In the genomic region with DNA sequence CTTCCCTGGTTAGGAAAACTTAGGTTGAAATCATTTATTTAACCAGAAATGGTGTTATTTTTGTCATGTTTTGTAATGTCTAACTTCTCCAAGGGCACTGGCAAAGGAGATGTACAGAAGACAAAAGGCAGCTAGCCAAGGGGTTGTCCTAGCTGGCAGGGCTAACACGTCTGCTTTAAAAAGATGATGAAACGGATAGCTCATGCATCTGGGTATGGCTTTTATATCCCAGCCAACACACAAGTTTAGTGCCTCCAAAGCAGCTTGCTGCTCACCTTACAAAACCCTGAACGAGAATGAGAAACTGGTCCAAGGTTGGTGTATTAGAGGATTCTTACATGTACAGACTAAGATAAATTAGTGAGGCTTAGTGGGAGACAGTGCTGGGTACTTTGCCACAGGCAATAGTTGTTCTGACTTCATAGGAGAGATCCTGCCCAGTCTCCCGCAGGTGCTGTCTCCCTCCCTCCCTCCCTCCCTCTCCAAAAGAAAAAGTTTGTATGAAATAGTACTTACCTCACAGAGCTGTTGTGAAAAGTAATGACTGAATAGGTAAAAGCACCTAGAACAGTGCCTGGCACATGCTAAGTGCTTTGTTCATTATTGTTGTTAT, we compare ENCODE assay signal across 21 cellular contexts. TPM values are rescaled to one million over a fixed set of nuclear protein-coding genes. Genes with fewer than 3 reads are reported as not detected.
DNase-seq lines count a peak whose midpoint lies in the region; ATAC-seq and TF ChIP-seq lines count a peak whose summit lies in the region.
"Had no signal": no experiment of that assay in that cellular context is flagged by ENCODE, and none has a peak within 500 bp of the region (broad histone marks: within the 10 kb centered on the region; RNA-seq: fewer than 3 reads in every experiment).

No MANE protein-coding gene starts in this region.

- H3K4me2 ChIP-seq in MM.1S (ENCODE audit: low read depth, low read length), result no peak overlapping the region

- no TSS peak for BruUV-seq in Calu3 (replicated peaks; lab: Mats Ljungman, UMichigan)

- no peaks in the 10 kb centered on the region for H3K79me2 ChIP-seq in MM.1S (ENCODE audit: low read length)

- H3K27me3 Mint-ChIP-seq in Calu3 (ENCODE audit: unreplicated experiment), result no peaks in the 10 kb centered on the region
- H3K27me3 Mint-ChIP-seq in activated CD4-positive, alpha-beta T cell treated with anti-CD3 and anti-CD28 coated beads, Interleukin-2, amount 10 ng/mL, durations not matched to agents 24 days and 14 days, result no peaks in the 10 kb centered on the region
- no peaks in the 10 kb centered on the region for H3K27me3 Mint-ChIP-seq in activated CD8-positive, alpha-beta T cell treated with anti-CD3 and anti-CD28 coated beads for 36 hours

- H3K4me1 Mint-ChIP-seq in Calu3 (ENCODE audit: low read depth, unreplicated experiment), result no peaks in the 10 kb centered on the region
- no peaks in the 10 kb centered on the region for H3K4me1 Mint-ChIP-seq in activated CD4-positive, alpha-beta T cell treated with anti-CD3 and anti-CD28 coated beads, Interleukin-2, amount 10 ng/mL, durations not matched to agents 24 days and 14 days
- no peaks in the 10 kb centered on the region for H3K4me1 Mint-ChIP-seq in activated CD8-positive, alpha-beta T cell treated with anti-CD3 and anti-CD28 coated beads for 36 hours (ENCODE audit: low read depth)

- no peak overlapping the region for H2AFZ ChIP-seq in MM.1S (ENCODE audit: low read length)

- no peaks in the 10 kb centered on the region for H3F3A ChIP-seq in MM.1S (ENCODE audit: insufficient read depth, low read length)

- H3K9me2 ChIP-seq in MM.1S (replicated peaks; ENCODE audit: insufficient read depth, low read length), result no peaks in the 10 kb centered on the region

- H3K4me3 ChIP-seq in MM.1S (ENCODE audit: low read length) (no peak overlapping the region), RWPE2 (ENCODE audit: severe bottlenecking) (no peak overlapping the region)
- H3K4me3 ChIP-seq: HAP-1, thoracic aorta had no signal

- H3K27me3 ChIP-seq in MM.1S (replicated peaks; ENCODE audit: insufficient read depth, low read length), result no peaks in the 10 kb centered on the region
- H3K27me3 ChIP-seq in RWPE2 (ENCODE audit: insufficient read depth, poor library complexity, severe bottlenecking), result no peaks in the 10 kb centered on the region

- ATAC-seq in RWPE2 (ENCODE audit: low read depth) (peak; percentile 41; the same call in 1 of the 3 replicates), left ventricle myocardium superior (peak; percentile 66)
- no peak for ATAC-seq in activated CD8-positive, alpha-beta T cell treated with anti-CD3 and anti-CD28 coated beads for 36 hours
- ATAC-seq: activated CD8-positive, alpha-beta T cell treated with anti-CD3 and anti-CD28 coated beads, Interleukin-2, amount 10 ng/mL, durations not matched to agents 7 days and 5 days; activated naive CD4-positive, alpha-beta T cell treated with anti-CD3 and anti-CD28 coated beads, Interleukin-2, amount 50 U/mL, for 72 hours had no signal

- H3K27ac Mint-ChIP-seq in Calu3 (ENCODE audit: unreplicated experiment), result no peak overlapping the region
- no peak overlapping the region for H3K27ac Mint-ChIP-seq in activated CD4-positive, alpha-beta T cell treated with anti-CD3 and anti-CD28 coated beads, Interleukin-2, amount 10 ng/mL, durations not matched to agents 24 days and 14 days
- H3K27ac Mint-ChIP-seq in activated CD8-positive, alpha-beta T cell treated with anti-CD3 and anti-CD28 coated beads for 36 hours, result no peak overlapping the region
- H3K27ac Mint-ChIP-seq: activated CD8-positive, alpha-beta T cell treated with anti-CD3 and anti-CD28 coated beads, Interleukin-2, amount 10 ng/mL, durations not matched to agents 7 days and 5 days; activated naive CD4-positive, alpha-beta T cell treated with anti-CD3 and anti-CD28 coated beads, Interleukin-2, amount 50 U/mL, for 72 hours; T-helper 1 cell treated with Interleukin-12 subunit alpha and Interleukin-12 subunit beta and Interleukin-4 antibody, amounts not matched to agents 30 μg/mL and 1 μg/mL, for 36 hours had no signal

- CTCF ChIA-PET in Calu3 (lab: Charles Lee), result no interaction called here
- CTCF ChIA-PET in activated CD8-positive, alpha-beta T cell treated with anti-CD3 and anti-CD28 coated beads for 36 hours (lab: Charles Lee), result no interaction called here

- intact Hi-C loops in left ventricle myocardium superior (cut with micrococcal nuclease) (no loop called here), Calu3 (cut with micrococcal nuclease; ENCODE audit: unreplicated experiment) (no loop called here)
- intact Hi-C loops in activated CD4-positive, alpha-beta T cell treated with anti-CD3 and anti-CD28 coated beads, Interleukin-2, amount 10 ng/mL, durations not matched to agents 24 days and 14 days (cut with micrococcal nuclease), result no loop called here
- intact Hi-C loops in activated CD8-positive, alpha-beta T cell treated with anti-CD3 and anti-CD28 coated beads for 36 hours (cut with micrococcal nuclease), result no loop called here

- H3K9me3 ChIP-seq in MM.1S (replicated peaks; ENCODE audit: insufficient read depth, low read length) (no peaks in the 10 kb centered on the region), RWPE2 (ENCODE audit: severe bottlenecking) (no peaks in the 10 kb centered on the region)
- H3K9me3 ChIP-seq: Caco-2, HAP-1 had no signal

- H3K9me3 Mint-ChIP-seq in Calu3 (ENCODE audit: low read depth, unreplicated experiment), result peaks cover 9% of the 10 kb centered on the region
- no peaks in the 10 kb centered on the region for H3K9me3 Mint-ChIP-seq in activated CD4-positive, alpha-beta T cell treated with anti-CD3 and anti-CD28 coated beads, Interleukin-2, amount 10 ng/mL, durations not matched to agents 24 days and 14 days
- H3K9me3 Mint-ChIP-seq in activated CD8-positive, alpha-beta T cell treated with anti-CD3 and anti-CD28 coated beads for 36 hours, result peaks cover 6% of the 10 kb centered on the region
- H3K9me3 Mint-ChIP-seq: T-helper 1 cell treated with Interleukin-12 subunit alpha and Interleukin-12 subunit beta and Interleukin-4 antibody, amounts not matched to agents 30 μg/mL and 1 μg/mL, for 36 hours had no signal

- DNase-seq in MM.1S (peak; percentile 4), NCI-H2029 treated with DMSO at 0.1 percent for 48 hours (lab: John Stamatoyannopoulos, UW) (peak; percentile 43), RWPE2 (ENCODE audit: low spot score) (no peak), left ventricle myocardium superior (no peak), Calu3 (no peak)
- DNase-seq in activated CD4-positive, alpha-beta T cell treated with anti-CD3 and anti-CD28 coated beads, Interleukin-2, amount 10 ng/mL, durations not matched to agents 24 days and 14 days, result no peak
- DNase-seq in activated CD8-positive, alpha-beta T cell treated with anti-CD3 and anti-CD28 coated beads for 36 hours, result no peak
- DNase-seq: activated CD8-positive, alpha-beta T cell treated with anti-CD3 and anti-CD28 coated beads, Interleukin-2, amount 10 ng/mL, durations not matched to agents 7 days and 5 days; activated T-cell treated with anti-CD3 and anti-CD28 coated beads, Interleukin-2, amount 50 U/mL, for 48 hours; Caco-2; foreskin melanocyte; KG1; NCI-H187 treated with DMSO at 0.1 percent for 48 hours; stimulated activated CD4-positive, alpha-beta T cell treated with anti-CD3 and anti-CD28 coated beads, Interleukin-12 subunit alpha, Interleukin-12 subunit beta, amount 100 ng/mL, for 4 hours had no signal

- POLR2A ChIA-PET in activated CD8-positive, alpha-beta T cell treated with anti-CD3 and anti-CD28 coated beads for 36 hours (lab: Charles Lee), result no interaction called here

- no peak overlapping the region for H3K4me3 Mint-ChIP-seq in Calu3 (ENCODE audit: low read depth, unreplicated experiment)
- no peak overlapping the region for H3K4me3 Mint-ChIP-seq in activated CD4-positive, alpha-beta T cell treated with anti-CD3 and anti-CD28 coated beads, Interleukin-2, amount 10 ng/mL, durations not matched to agents 24 days and 14 days
- no peak overlapping the region for H3K4me3 Mint-ChIP-seq in activated CD8-positive, alpha-beta T cell treated with anti-CD3 and anti-CD28 coated beads for 36 hours
- H3K4me3 Mint-ChIP-seq: activated CD8-positive, alpha-beta T cell treated with anti-CD3 and anti-CD28 coated beads, Interleukin-2, amount 10 ng/mL, durations not matched to agents 7 days and 5 days; T-helper 1 cell treated with Interleukin-12 subunit alpha and Interleukin-12 subunit beta and Interleukin-4 antibody, amounts not matched to agents 30 μg/mL and 1 μg/mL, for 36 hours had no signal

- H3K36me3 ChIP-seq in MM.1S (replicated peaks; ENCODE audit: insufficient read depth, low read length) (no peaks in the 10 kb centered on the region), RWPE2 (ENCODE audit: low read depth) (no peaks in the 10 kb centered on the region)
- H3K36me3 ChIP-seq: HAP-1, thoracic aorta had no signal

- no peak overlapping the region for H3K9ac ChIP-seq in MM.1S (ENCODE audit: low read length)

- H3K36me3 Mint-ChIP-seq in Calu3 (ENCODE audit: insufficient read depth, unreplicated experiment), result no peaks in the 10 kb centered on the region
- H3K36me3 Mint-ChIP-seq in activated CD4-positive, alpha-beta T cell treated with anti-CD3 and anti-CD28 coated beads, Interleukin-2, amount 10 ng/mL, durations not matched to agents 24 days and 14 days (ENCODE audit: low read depth), result no peaks in the 10 kb centered on the region
- no peaks in the 10 kb centered on the region for H3K36me3 Mint-ChIP-seq in activated CD8-positive, alpha-beta T cell treated with anti-CD3 and anti-CD28 coated beads for 36 hours (ENCODE audit: low read depth)

- H3K27ac ChIP-seq in MM.1S (ENCODE audit: low read length) (no peak overlapping the region), RWPE2 (ENCODE audit: poor library complexity, severe bottlenecking) (no peak overlapping the region)
- H3K27ac ChIP-seq: thoracic aorta had no signal

- TF ChIP-seq CTCF in MM.1S (IDR thresholded peaks at IDR 0.05; ENCODE audit: low read length) (no peak), RWPE2 (IDR thresholded peaks at IDR 0.05; ENCODE audit: poor library complexity, severe bottlenecking) (no peak), Calu3 (IDR thresholded peaks at IDR 0.05; ENCODE audit: unreplicated experiment) (no peak)
- no peak for TF ChIP-seq CTCF in activated CD8-positive, alpha-beta T cell treated with anti-CD3 and anti-CD28 coated beads for 36 hours (IDR thresholded peaks at IDR 0.05)

- no peaks in the 10 kb centered on the region for H3K4me1 ChIP-seq in MM.1S (ENCODE audit: low read length)
- no peaks in the 10 kb centered on the region for H3K4me1 ChIP-seq in RWPE2 (ENCODE audit: insufficient read depth, poor library complexity, severe bottlenecking)

- H4K20me1 ChIP-seq in MM.1S (ENCODE audit: insufficient read depth, low read length), result no peaks in the 10 kb centered on the region

RNA-seq across cellular contexts. Expression of gene KCNMB2, which starts 47.8 kb away (rescaled TPM):
- total RNA-seq in left ventricle myocardium superior (2.7 TPM), Calu3 (2022) (not detected in 2 replicates)
- not detected in 2 replicates for total RNA-seq in activated CD4-positive, alpha-beta T cell treated with anti-CD3 and anti-CD28 coated beads, Interleukin-2, amount 10 ng/mL, durations not matched to agents 24 days and 14 days
- not detected for total RNA-seq in activated CD8-positive, alpha-beta T cell treated with anti-CD3 and anti-CD28 coated beads for 36 hours
- total RNA-seq: activated CD8-positive, alpha-beta T cell treated with anti-CD3 and anti-CD28 coated beads, Interleukin-2, amount 10 ng/mL, durations not matched to agents 7 days and 5 days; activated naive CD4-positive, alpha-beta T cell treated with anti-CD3 and anti-CD28 coated beads, Interleukin-2, amount 50 U/mL, for 72 hours; Caco-2; G401; mononuclear cell; renal cortical epithelial cell; thoracic aorta had no signal

Comparison
In these comparisons a context has a peak if more than half of its experiments do, and no peak if none do; other contexts are left out.
1. DNase-seq: peak in MM.1S (single experiment) and NCI-H2029 treated with DMSO at 0.1 percent for 48 hours (single experiment); none in RWPE2 (single experiment), left ventricle myocardium superior (single experiment), Calu3 (single experiment), activated CD4-positive, alpha-beta T cell treated with anti-CD3 and anti-CD28 coated beads, Interleukin-2, amount 10 ng/mL, durations not matched to agents 24 days and 14 days (single experiment) and activated CD8-positive, alpha-beta T cell treated with anti-CD3 and anti-CD28 coated beads for 36 hours (single experiment).